ENCODE assay signal across 1 cellular context in the genomic region with DNA sequence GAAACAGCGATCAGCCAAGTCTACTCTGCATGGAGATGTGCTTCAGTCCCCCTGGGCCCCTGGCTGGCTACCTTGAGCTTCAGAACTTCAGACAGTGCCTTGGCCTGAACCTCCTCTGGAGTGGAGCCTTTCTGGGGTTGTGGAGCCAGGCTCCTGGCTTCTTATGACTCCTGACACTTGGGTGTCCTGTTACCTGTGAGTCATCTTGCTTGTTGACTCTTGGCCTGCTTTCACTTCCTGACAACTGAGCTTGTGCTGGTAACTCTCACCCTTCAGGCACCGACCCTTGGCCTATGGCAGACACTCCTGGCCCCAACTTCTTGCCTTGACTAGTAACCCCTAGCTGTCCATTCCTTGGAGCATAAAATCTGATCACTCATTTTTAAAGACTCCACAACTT.
TF ChIP-seq lines count a peak whose summit lies in the region.

No MANE protein-coding gene starts in this region.

TF ChIP-seq in HepG2, 621 proteins besides CTCF, POLR2A, EP300 and RAD21 (continued from another document and continues in another):
- TF ChIP-seq, protein P1, sequence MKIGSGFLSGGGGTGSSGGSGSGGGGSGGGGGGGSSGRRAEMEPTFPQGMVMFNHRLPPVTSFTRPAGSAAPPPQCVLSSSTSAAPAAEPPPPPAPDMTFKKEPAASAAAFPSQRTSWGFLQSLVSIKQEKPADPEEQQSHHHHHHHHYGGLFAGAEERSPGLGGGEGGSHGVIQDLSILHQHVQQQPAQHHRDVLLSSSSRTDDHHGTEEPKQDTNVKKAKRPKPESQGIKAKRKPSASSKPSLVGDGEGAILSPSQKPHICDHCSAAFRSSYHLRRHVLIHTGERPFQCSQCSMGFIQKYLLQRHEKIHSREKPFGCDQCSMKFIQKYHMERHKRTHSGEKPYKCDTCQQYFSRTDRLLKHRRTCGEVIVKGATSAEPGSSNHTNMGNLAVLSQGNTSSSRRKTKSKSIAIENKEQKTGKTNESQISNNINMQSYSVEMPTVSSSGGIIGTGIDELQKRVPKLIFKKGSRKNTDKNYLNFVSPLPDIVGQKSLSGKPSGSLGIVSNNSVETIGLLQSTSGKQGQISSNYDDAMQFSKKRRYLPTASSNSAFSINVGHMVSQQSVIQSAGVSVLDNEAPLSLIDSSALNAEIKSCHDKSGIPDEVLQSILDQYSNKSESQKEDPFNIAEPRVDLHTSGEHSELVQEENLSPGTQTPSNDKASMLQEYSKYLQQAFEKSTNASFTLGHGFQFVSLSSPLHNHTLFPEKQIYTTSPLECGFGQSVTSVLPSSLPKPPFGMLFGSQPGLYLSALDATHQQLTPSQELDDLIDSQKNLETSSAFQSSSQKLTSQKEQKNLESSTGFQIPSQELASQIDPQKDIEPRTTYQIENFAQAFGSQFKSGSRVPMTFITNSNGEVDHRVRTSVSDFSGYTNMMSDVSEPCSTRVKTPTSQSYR (CRISPR knock-in tag; IDR thresholded peaks at IDR 0.05; ENCODE audit: borderline replicate concordance), result no peak
- TF ChIP-seq MEIS2 (CRISPR knock-in tag; IDR thresholded peaks at IDR 0.05), result 0 out of 2 replicates have a peak, but pooled peaks have one; percentile 39
- TF ChIP-seq DNMT1 (CRISPR knock-in tag; IDR thresholded peaks at IDR 0.05), result no peak
- peak; percentile 58 for TF ChIP-seq HDAC1 (CRISPR knock-in tag; IDR thresholded peaks at IDR 0.05)
- peak; percentile 28; the same call in 1 of the 2 replicates for TF ChIP-seq ZBTB38 (CRISPR knock-in tag; IDR thresholded peaks at IDR 0.05)
- no peak for TF ChIP-seq ZNF746 (CRISPR knock-in tag; IDR thresholded peaks at IDR 0.05)
- peak; percentile 82 for TF ChIP-seq POGZ (CRISPR knock-in tag; IDR thresholded peaks at IDR 0.05)
- TF ChIP-seq, protein P2, sequence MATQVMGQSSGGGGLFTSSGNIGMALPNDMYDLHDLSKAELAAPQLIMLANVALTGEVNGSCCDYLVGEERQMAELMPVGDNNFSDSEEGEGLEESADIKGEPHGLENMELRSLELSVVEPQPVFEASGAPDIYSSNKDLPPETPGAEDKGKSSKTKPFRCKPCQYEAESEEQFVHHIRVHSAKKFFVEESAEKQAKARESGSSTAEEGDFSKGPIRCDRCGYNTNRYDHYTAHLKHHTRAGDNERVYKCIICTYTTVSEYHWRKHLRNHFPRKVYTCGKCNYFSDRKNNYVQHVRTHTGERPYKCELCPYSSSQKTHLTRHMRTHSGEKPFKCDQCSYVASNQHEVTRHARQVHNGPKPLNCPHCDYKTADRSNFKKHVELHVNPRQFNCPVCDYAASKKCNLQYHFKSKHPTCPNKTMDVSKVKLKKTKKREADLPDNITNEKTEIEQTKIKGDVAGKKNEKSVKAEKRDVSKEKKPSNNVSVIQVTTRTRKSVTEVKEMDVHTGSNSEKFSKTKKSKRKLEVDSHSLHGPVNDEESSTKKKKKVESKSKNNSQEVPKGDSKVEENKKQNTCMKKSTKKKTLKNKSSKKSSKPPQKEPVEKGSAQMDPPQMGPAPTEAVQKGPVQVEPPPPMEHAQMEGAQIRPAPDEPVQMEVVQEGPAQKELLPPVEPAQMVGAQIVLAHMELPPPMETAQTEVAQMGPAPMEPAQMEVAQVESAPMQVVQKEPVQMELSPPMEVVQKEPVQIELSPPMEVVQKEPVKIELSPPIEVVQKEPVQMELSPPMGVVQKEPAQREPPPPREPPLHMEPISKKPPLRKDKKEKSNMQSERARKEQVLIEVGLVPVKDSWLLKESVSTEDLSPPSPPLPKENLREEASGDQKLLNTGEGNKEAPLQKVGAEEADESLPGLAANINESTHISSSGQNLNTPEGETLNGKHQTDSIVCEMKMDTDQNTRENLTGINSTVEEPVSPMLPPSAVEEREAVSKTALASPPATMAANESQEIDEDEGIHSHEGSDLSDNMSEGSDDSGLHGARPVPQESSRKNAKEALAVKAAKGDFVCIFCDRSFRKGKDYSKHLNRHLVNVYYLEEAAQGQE (IDR thresholded peaks at IDR 0.05; ENCODE audit: borderline replicate concordance in 1 of 2, low read depth in 1 of 2, low read length in 2 of 2), result peak in 1 of 2 experiments; percentile 49; a peak in 1 of 4 replicates
- TF ChIP-seq TEAD3 (CRISPR knock-in tag; optimal IDR thresholded peaks at IDR 0.05; ENCODE audit: borderline replicate concordance), result peak; percentile 79
- TF ChIP-seq NONO (IDR thresholded peaks at IDR 0.05), result no peak
- TF ChIP-seq NONO (CRISPR knock-in tag; conservative IDR thresholded peaks at IDR 0.05), result no peak
- no peak for TF ChIP-seq ZNF30 (CRISPR knock-in tag; IDR thresholded peaks at IDR 0.05)
- TF ChIP-seq PTBP1 (IDR thresholded peaks at IDR 0.05; ENCODE audit: low read depth, low read length, poor library complexity, severe bottlenecking), result no peak
- TF ChIP-seq KLF16 (CRISPR knock-in tag; IDR thresholded peaks at IDR 0.05), result peak in 1 of 2 experiments; percentile 66; a peak in 1 of 4 replicates
- TF ChIP-seq THAP11 (CRISPR knock-in tag; IDR thresholded peaks at IDR 0.05), result peak; percentile 58
- TF ChIP-seq MTA1 (CRISPR knock-in tag; IDR thresholded peaks at IDR 0.05; ENCODE audit: borderline replicate concordance), result no peak
- no peak for TF ChIP-seq ISX (CRISPR knock-in tag; conservative IDR thresholded peaks at IDR 0.05)
- TF ChIP-seq ATF7-NPFF (CRISPR knock-in tag; IDR thresholded peaks at IDR 0.05; ENCODE audit: low read depth), result no peak
- peak; percentile 66 for TF ChIP-seq NR2F6 (IDR thresholded peaks at IDR 0.05)
- TF ChIP-seq NR2F6 (CRISPR knock-in tag; IDR thresholded peaks at IDR 0.05), result peak; percentile 81
- TF ChIP-seq FOXC1 (CRISPR knock-in tag; IDR thresholded peaks at IDR 0.05; ENCODE audit: borderline replicate concordance), result no peak
- 0 out of 2 replicates have a peak, but pooled peaks have one; percentile 71 for TF ChIP-seq ZNF136 (CRISPR knock-in tag; IDR thresholded peaks at IDR 0.05; ENCODE audit: low read depth)
- peak; percentile 51; the same call in 1 of the 3 replicates for TF ChIP-seq MXI1 (IDR thresholded peaks at IDR 0.05; ENCODE audit: borderline replicate concordance, low read depth, low read length)
- TF ChIP-seq SMAD9 (CRISPR knock-in tag; IDR thresholded peaks at IDR 0.05), result peak; percentile 79; the same call in 1 of the 2 replicates
- peak; percentile 88 for TF ChIP-seq RXRA (CRISPR knock-in tag; IDR thresholded peaks at IDR 0.05)
- no peak; the same call in 1 of the 2 replicates for TF ChIP-seq EHMT2 (IDR thresholded peaks at IDR 0.05; ENCODE audit: borderline replicate concordance, low read depth, low read length)
- TF ChIP-seq JUND (CRISPR knock-in tag; IDR thresholded peaks at IDR 0.05), result peak; percentile 93
- no peak for TF ChIP-seq HOXD1 (CRISPR knock-in tag; IDR thresholded peaks at IDR 0.05)
- TF ChIP-seq GATAD2A (CRISPR knock-in tag; IDR thresholded peaks at IDR 0.05), result peak; percentile 92
- TF ChIP-seq, protein P3, sequence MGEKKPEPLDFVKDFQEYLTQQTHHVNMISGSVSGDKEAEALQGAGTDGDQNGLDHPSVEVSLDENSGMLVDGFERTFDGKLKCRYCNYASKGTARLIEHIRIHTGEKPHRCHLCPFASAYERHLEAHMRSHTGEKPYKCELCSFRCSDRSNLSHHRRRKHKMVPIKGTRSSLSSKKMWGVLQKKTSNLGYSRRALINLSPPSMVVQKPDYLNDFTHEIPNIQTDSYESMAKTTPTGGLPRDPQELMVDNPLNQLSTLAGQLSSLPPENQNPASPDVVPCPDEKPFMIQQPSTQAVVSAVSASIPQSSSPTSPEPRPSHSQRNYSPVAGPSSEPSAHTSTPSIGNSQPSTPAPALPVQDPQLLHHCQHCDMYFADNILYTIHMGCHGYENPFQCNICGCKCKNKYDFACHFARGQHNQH (CRISPR knock-in tag; IDR thresholded peaks at IDR 0.05), result peak; percentile 72
- 0 out of 2 replicates have a peak, but pooled peaks have one; percentile 13 for TF ChIP-seq ZNF317 (CRISPR knock-in tag; IDR thresholded peaks at IDR 0.05)
- TF ChIP-seq XBP1 (CRISPR knock-in tag; IDR thresholded peaks at IDR 0.05), result no peak
- TF ChIP-seq, protein P4, sequence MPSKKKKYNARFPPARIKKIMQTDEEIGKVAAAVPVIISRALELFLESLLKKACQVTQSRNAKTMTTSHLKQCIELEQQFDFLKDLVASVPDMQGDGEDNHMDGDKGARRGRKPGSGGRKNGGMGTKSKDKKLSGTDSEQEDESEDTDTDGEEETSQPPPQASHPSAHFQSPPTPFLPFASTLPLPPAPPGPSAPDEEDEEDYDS (CRISPR knock-in tag; IDR thresholded peaks at IDR 0.05), result peak; percentile 67
- TF ChIP-seq, protein P5, sequence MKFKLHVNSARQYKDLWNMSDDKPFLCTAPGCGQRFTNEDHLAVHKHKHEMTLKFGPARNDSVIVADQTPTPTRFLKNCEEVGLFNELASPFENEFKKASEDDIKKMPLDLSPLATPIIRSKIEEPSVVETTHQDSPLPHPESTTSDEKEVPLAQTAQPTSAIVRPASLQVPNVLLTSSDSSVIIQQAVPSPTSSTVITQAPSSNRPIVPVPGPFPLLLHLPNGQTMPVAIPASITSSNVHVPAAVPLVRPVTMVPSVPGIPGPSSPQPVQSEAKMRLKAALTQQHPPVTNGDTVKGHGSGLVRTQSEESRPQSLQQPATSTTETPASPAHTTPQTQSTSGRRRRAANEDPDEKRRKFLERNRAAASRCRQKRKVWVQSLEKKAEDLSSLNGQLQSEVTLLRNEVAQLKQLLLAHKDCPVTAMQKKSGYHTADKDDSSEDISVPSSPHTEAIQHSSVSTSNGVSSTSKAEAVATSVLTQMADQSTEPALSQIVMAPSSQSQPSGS (CRISPR knock-in tag; IDR thresholded peaks at IDR 0.05), result no peak
- TF ChIP-seq, protein P6, sequence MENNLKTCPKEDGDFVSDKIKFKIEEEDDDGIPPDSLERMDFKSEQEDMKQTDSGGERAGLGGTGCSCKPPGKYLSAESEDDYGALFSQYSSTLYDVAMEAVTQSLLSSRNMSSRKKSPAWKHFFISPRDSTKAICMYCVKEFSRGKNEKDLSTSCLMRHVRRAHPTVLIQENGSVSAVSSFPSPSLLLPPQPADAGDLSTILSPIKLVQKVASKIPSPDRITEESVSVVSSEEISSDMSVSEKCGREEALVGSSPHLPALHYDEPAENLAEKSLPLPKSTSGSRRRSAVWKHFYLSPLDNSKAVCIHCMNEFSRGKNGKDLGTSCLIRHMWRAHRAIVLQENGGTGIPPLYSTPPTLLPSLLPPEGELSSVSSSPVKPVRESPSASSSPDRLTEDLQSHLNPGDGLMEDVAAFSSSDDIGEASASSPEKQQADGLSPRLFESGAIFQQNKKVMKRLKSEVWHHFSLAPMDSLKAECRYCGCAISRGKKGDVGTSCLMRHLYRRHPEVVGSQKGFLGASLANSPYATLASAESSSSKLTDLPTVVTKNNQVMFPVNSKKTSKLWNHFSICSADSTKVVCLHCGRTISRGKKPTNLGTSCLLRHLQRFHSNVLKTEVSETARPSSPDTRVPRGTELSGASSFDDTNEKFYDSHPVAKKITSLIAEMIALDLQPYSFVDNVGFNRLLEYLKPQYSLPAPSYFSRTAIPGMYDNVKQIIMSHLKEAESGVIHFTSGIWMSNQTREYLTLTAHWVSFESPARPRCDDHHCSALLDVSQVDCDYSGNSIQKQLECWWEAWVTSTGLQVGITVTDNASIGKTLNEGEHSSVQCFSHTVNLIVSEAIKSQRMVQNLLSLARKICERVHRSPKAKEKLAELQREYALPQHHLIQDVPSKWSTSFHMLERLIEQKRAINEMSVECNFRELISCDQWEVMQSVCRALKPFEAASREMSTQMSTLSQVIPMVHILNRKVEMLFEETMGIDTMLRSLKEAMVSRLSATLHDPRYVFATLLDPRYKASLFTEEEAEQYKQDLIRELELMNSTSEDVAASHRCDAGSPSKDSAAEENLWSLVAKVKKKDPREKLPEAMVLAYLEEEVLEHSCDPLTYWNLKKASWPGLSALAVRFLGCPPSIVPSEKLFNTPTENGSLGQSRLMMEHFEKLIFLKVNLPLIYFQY (CRISPR knock-in tag; IDR thresholded peaks at IDR 0.05; ENCODE audit: borderline replicate concordance), result no peak; the same call in 1 of the 2 replicates
- TF ChIP-seq HDAC2 (CRISPR knock-in tag; IDR thresholded peaks at IDR 0.05), result peak; percentile 53
- TF ChIP-seq, protein P7, sequence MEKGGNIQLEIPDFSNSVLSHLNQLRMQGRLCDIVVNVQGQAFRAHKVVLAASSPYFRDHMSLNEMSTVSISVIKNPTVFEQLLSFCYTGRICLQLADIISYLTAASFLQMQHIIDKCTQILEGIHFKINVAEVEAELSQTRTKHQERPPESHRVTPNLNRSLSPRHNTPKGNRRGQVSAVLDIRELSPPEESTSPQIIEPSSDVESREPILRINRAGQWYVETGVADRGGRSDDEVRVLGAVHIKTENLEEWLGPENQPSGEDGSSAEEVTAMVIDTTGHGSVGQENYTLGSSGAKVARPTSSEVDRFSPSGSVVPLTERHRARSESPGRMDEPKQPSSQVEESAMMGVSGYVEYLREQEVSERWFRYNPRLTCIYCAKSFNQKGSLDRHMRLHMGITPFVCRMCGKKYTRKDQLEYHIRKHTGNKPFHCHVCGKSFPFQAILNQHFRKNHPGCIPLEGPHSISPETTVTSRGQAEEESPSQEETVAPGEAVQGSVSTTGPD (CRISPR knock-in tag; IDR thresholded peaks at IDR 0.05), result no peak
- peak; percentile 36; the same call in 1 of the 2 replicates for TF ChIP-seq YEATS2 (CRISPR knock-in tag; IDR thresholded peaks at IDR 0.05; ENCODE audit: borderline replicate concordance)
- TF ChIP-seq NFE2L2 (IDR thresholded peaks at IDR 0.05; ENCODE audit: low read length), result no peak
- TF ChIP-seq, protein P8, sequence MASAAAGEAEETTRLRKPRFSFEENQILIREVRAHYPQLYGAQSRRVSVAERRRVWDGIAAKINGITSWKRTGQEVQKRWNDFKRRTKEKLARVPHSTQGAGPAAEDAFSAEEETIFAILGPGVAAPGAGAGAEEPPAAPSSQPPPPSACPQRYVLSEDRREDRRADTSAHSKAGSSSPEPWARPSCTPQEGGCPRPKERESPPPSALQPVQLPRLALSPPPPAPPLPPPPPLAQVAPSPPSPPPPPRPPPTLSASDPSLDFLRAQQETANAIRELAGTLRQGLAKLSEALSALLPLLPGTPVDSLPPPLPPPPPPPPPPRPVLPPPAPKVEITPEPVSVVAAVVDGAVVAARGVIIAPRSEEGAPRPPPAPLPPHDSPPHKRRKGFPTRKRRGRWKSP (CRISPR knock-in tag; IDR thresholded peaks at IDR 0.05), result no peak
- peak; percentile 80 for TF ChIP-seq ELF1 (CRISPR knock-in tag; IDR thresholded peaks at IDR 0.05)
- 0 out of 2 replicates have a peak, but pooled peaks have one; percentile 49 for TF ChIP-seq ZFP36L1 (CRISPR knock-in tag; IDR thresholded peaks at IDR 0.05)
- peak; percentile 69 for TF ChIP-seq KAT8 (CRISPR knock-in tag; IDR thresholded peaks at IDR 0.05)
- no peak for TF ChIP-seq ZNF530 (CRISPR knock-in tag; IDR thresholded peaks at IDR 0.05; ENCODE audit: low read depth)
- TF ChIP-seq ISL2 (CRISPR knock-in tag; IDR thresholded peaks at IDR 0.05), result no peak
- TF ChIP-seq ZMYM4 (CRISPR knock-in tag; IDR thresholded peaks at IDR 0.05), result peak; percentile 70; the same call in 1 of the 2 replicates
- TF ChIP-seq, protein P9, sequence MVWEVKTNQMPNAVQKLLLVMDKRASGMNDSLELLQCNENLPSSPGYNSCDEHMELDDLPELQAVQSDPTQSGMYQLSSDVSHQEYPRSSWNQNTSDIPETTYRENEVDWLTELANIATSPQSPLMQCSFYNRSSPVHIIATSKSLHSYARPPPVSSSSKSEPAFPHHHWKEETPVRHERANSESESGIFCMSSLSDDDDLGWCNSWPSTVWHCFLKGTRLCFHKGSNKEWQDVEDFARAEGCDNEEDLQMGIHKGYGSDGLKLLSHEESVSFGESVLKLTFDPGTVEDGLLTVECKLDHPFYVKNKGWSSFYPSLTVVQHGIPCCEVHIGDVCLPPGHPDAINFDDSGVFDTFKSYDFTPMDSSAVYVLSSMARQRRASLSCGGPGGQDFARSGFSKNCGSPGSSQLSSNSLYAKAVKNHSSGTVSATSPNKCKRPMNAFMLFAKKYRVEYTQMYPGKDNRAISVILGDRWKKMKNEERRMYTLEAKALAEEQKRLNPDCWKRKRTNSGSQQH (CRISPR knock-in tag; IDR thresholded peaks at IDR 0.05; ENCODE audit: low read depth), result no peak
- no peak for TF ChIP-seq SP1 (IDR thresholded peaks at IDR 0.05)
- 0 out of 2 replicates have a peak, but pooled peaks have one; percentile 19 for TF ChIP-seq SP1 (CRISPR knock-in tag; IDR thresholded peaks at IDR 0.05)
- peak; percentile 56 for TF ChIP-seq XRCC5 (optimal IDR thresholded peaks at IDR 0.05; ENCODE audit: low read length)
